ENCODE assay signal across 25 cellular contexts in genomic region chr18:22336406-22336805, GRCh38.
DNase-seq lines count a peak whose midpoint lies in the region; ATAC-seq, FAIRE-seq and TF ChIP-seq lines count a peak whose summit lies in the region.
"Had no signal": no experiment of that assay in that cellular context is flagged by ENCODE, and none has a peak within 500 bp of the region (broad histone marks: within the 10 kb centered on the region; RNA-seq: fewer than 3 reads in every experiment).

No MANE protein-coding gene starts in this region.

- CTCF ChIA-PET in K562 (lab: Yijun Ruan, JAX; ENCODE audit: low intra/inter-chr PET ratio), result no interaction called here
- CTCF ChIA-PET in endothelial cell of umbilical vein (lab: Charles Lee), result interaction anchor here (1.0 to 2.0 kb wide), 5 partner anchors 10 to 339 kb away, joined by 3 to 12 read pairs (median 4); no protein-coding TSS in a partner anchor

- no peak for TF ChIP-seq RAD21 in K562 (CRISPR knock-in tag; conservative IDR thresholded peaks at IDR 0.05 in 1 of 2, IDR thresholded peaks at IDR 0.05 in 1 of 2)

- POLR2A ChIA-PET in K562 (lab: Yijun Ruan, JAX), result interaction anchor here (0.7 kb wide), 1 partner anchor 221 kb away, joined by 3 read pairs; no protein-coding TSS in a partner anchor
- POLR2A ChIA-PET in endothelial cell of umbilical vein (lab: Charles Lee), result no interaction called here

- H3K9ac ChIP-seq in K562 (ENCODE audit: insufficient read depth in 1 of 2, low read depth in 2 of 2, low read length in 2 of 2) (no peak overlapping the region), endothelial cell of umbilical vein (replicated peaks; ENCODE audit: extremely low read depth, insufficient read depth, low read length) (no peak overlapping the region), mucosa of stomach (ENCODE audit: low read length) (peak overlapping the region; percentile 82), Karpas-422 (ENCODE audit: low read length) (no peak overlapping the region)
- H3K9ac ChIP-seq: KMS-11 had no signal

- DNase-seq in K562 (ENCODE audit: extremely low read depth in 1 of 4, low spot score in 3 of 4) (no peak), endothelial cell of umbilical vein (ENCODE audit: low read depth, low spot score) (no peak), upper lobe of right lung (no peak), kidney tubule cell (ENCODE audit: low spot score) (no peak), Karpas-422 (no peak), T1000 (lab: John Stamatoyannopoulos, UW) (no peak)
- DNase-seq: C1 segment of cervical spinal cord; Caco-2; CD4-positive, alpha-beta memory T cell; GOT3; HCEC 1CT; IMR-90; NCI-H1092 treated with DMSO at 0.1 percent for 48 hours; NCI-H1436; NCI-H187 treated with DMSO at 0.1 percent for 48 hours; NCI-H446; NCI-H524 treated with DMSO at 0.1 percent for 48 hours; NCI-H82; RPMI8226; SHP77 had no signal

- no peak overlapping the region for H3K4me2 ChIP-seq in K562 (ENCODE audit: insufficient read depth, low read length)
- no peak overlapping the region for H3K4me2 ChIP-seq in endothelial cell of umbilical vein (ENCODE audit: insufficient read depth, low read length)
- no peak overlapping the region for H3K4me2 ChIP-seq in Karpas-422 (ENCODE audit: low read depth, low read length, poor library complexity, severe bottlenecking)
- H3K4me2 ChIP-seq: A549, KMS-11, PC-9 had no signal

- no peaks in the 10 kb centered on the region for H3K9me2 ChIP-seq in Karpas-422 (replicated peaks; ENCODE audit: insufficient read depth, low read length)

- H3K4me3 ChIP-seq in K562 (no peak overlapping the region), endothelial cell of umbilical vein (replicated peaks in 1 of 3; ENCODE audit: insufficient read depth in 1 of 3, low read depth in 1 of 3, low read length in 3 of 3) (no peak overlapping the region), mucosa of stomach (ENCODE audit: low read length) (no peak overlapping the region), upper lobe of right lung (no peak overlapping the region), Karpas-422 (ENCODE audit: low read length) (no peak overlapping the region)
- H3K4me3 ChIP-seq: A549, PC-9 had no signal

- TF ChIP-seq POLR2A in K562 (conservative IDR thresholded peaks at IDR 0.05), result no peak
- no peak for TF ChIP-seq POLR2A in endothelial cell of umbilical vein (IDR thresholded peaks at IDR 0.05; ENCODE audit: low read depth, low read length)

- H4K20me1 ChIP-seq in K562 (replicated peaks; ENCODE audit: control insufficient read depth, insufficient read depth, low read length) (peaks cover 5% of the 10 kb centered on the region; the same call in 1 of the 2 replicates), endothelial cell of umbilical vein (replicated peaks; ENCODE audit: control insufficient read depth, extremely low read depth, insufficient read depth, low read length) (no peaks in the 10 kb centered on the region), Karpas-422 (ENCODE audit: insufficient read depth, low read depth, low read length) (0 out of 2 replicates have a peak, but pooled peaks cover 3% of the 10 kb centered on the region)

- H3K9me1 ChIP-seq in K562 (ENCODE audit: control insufficient read depth, insufficient read depth, low read length) (no peaks in the 10 kb centered on the region), endothelial cell of umbilical vein (replicated peaks; ENCODE audit: control insufficient read depth, extremely low read depth, insufficient read depth, low read length) (no peaks in the 10 kb centered on the region)

- dilution Hi-C loops in endothelial cell of umbilical vein (cut with MboI; ENCODE audit: extremely low pct_ligation_motif_present, low sequenced_read_pairs), result no loop called here

- H2AFZ ChIP-seq in K562 (ENCODE audit: low read depth, low read length) (no peak overlapping the region), endothelial cell of umbilical vein (ENCODE audit: low read depth, low read length) (peak overlapping the region; percentile 61), Karpas-422 (ENCODE audit: low read length) (no peak overlapping the region)
- H2AFZ ChIP-seq: PC-9 had no signal

- no peak for ATAC-seq in K562
- no peak for ATAC-seq in upper lobe of right lung
- ATAC-seq: A549 had no signal

- H3K4me1 ChIP-seq in K562 (replicated peaks in 1 of 2; ENCODE audit: control insufficient read depth in 2 of 2, insufficient read depth in 2 of 2, low read length in 2 of 2), result no peaks in the 10 kb centered on the region
- H3K4me1 ChIP-seq in endothelial cell of umbilical vein (ENCODE audit: control insufficient read depth, extremely low read depth, insufficient read depth, low read length), result peaks cover 10% of the 10 kb centered on the region
- peaks cover 20% of the 10 kb centered on the region for H3K4me1 ChIP-seq in mucosa of stomach (ENCODE audit: control insufficient read depth, insufficient read depth, low read length)
- H3K4me1 ChIP-seq in upper lobe of right lung, result peaks cover 14% of the 10 kb centered on the region
- no peaks in the 10 kb centered on the region for H3K4me1 ChIP-seq in Karpas-422 (ENCODE audit: low read length)
- H3K4me1 ChIP-seq: A549, Caco-2 had no signal

- peaks cover 2 to 20% of the 10 kb centered on the region in 2 experiments; a peak in 2 of 5 replicates for H3K27me3 ChIP-seq in K562 (ENCODE audit: control insufficient read depth in 2 of 2, insufficient read depth in 2 of 2, low read length in 2 of 2)
- H3K27me3 ChIP-seq in endothelial cell of umbilical vein (ENCODE audit: control insufficient read depth in 2 of 2, insufficient read depth in 2 of 2, low read length in 2 of 2), result no peaks in the 10 kb centered on the region
- no peaks in the 10 kb centered on the region for H3K27me3 ChIP-seq in mucosa of stomach (ENCODE audit: control insufficient read depth, insufficient read depth, low read length)
- no peaks in the 10 kb centered on the region for H3K27me3 ChIP-seq in upper lobe of right lung
- no peaks in the 10 kb centered on the region for H3K27me3 ChIP-seq in Karpas-422 (ENCODE audit: low read length)

- in situ Hi-C loops in K562 (cut with MboI), result no loop called here

- H3K36me3 ChIP-seq in K562 (ENCODE audit: control insufficient read depth, insufficient read depth, low read length), result no peaks in the 10 kb centered on the region
- H3K36me3 ChIP-seq in endothelial cell of umbilical vein (ENCODE audit: control insufficient read depth in 2 of 2, extremely low read depth in 1 of 2, insufficient read depth in 2 of 2, low read length in 2 of 2), result no peaks in the 10 kb centered on the region
- no peaks in the 10 kb centered on the region for H3K36me3 ChIP-seq in mucosa of stomach (ENCODE audit: control insufficient read depth, insufficient read depth, low read length)
- H3K36me3 ChIP-seq in upper lobe of right lung, result no peaks in the 10 kb centered on the region
- H3K36me3 ChIP-seq in Karpas-422 (ENCODE audit: insufficient read depth, low read length), result no peaks in the 10 kb centered on the region

- no peak overlapping the region for H3K27ac ChIP-seq in K562 (ENCODE audit: extremely low read depth, low read depth, low read length)
- H3K27ac ChIP-seq in endothelial cell of umbilical vein (ENCODE audit: insufficient read depth, low read depth, low read length), result no peak overlapping the region
- H3K27ac ChIP-seq in upper lobe of right lung, result peak overlapping the region; percentile 53
- no peak overlapping the region for H3K27ac ChIP-seq in Karpas-422 (ENCODE audit: low read length)
- H3K27ac ChIP-seq: A549, KMS-11, PC-9 had no signal

- TF ChIP-seq CTCF in K562 (IDR thresholded peaks at IDR 0.05 in 2 of 3, conservative IDR thresholded peaks at IDR 0.05 in 1 of 3; ENCODE audit: insufficient read depth in 2 of 3, low read depth in 1 of 3, low read length in 3 of 3), result no peak
- no peak for TF ChIP-seq CTCF in endothelial cell of umbilical vein (IDR thresholded peaks at IDR 0.05; ENCODE audit: extremely low read depth in 1 of 2, insufficient read depth in 1 of 2, low read depth in 1 of 2, low read length in 2 of 2)
- TF ChIP-seq CTCF in upper lobe of right lung (IDR thresholded peaks at IDR 0.05), result no peak

- no peaks in the 10 kb centered on the region for H3K9me3 ChIP-seq in K562 (replicated peaks; ENCODE audit: control insufficient read depth, insufficient read depth, low read depth, low read length)
- H3K9me3 ChIP-seq in endothelial cell of umbilical vein (replicated peaks; ENCODE audit: control insufficient read depth, insufficient read depth, low read length), result no peaks in the 10 kb centered on the region
- no peaks in the 10 kb centered on the region for H3K9me3 ChIP-seq in mucosa of stomach (ENCODE audit: control insufficient read depth, low read length)
- no peaks in the 10 kb centered on the region for H3K9me3 ChIP-seq in upper lobe of right lung
- no peaks in the 10 kb centered on the region for H3K9me3 ChIP-seq in Karpas-422 (ENCODE audit: low read length)
- H3K9me3 ChIP-seq: A549, Caco-2 had no signal

- BruUV-seq in K562 (replicated peaks; lab: Mats Ljungman, UMichigan) (no TSS peak), endothelial cell of umbilical vein (replicated peaks; lab: Mats Ljungman, UMichigan) (no TSS peak)

- FAIRE-seq in K562 (lab: Jason Lieb, UNC) (no peak), endothelial cell of umbilical vein (lab: Jason Lieb, UNC) (no peak)
- FAIRE-seq: A549, G401.6 had no signal

- no peak for TF ChIP-seq EP300 in K562 (IDR thresholded peaks at IDR 0.05; ENCODE audit: low read length)

- 3% methylated on average over 4 of the region's 4 CpGs for WGBS in K562 (ENCODE audit: insufficient coverage, low coverage, missing lambda C conversion rate)

- H3K79me2 ChIP-seq in K562 (ENCODE audit: control insufficient read depth, insufficient read depth, low read length) (no peaks in the 10 kb centered on the region), endothelial cell of umbilical vein (ENCODE audit: control insufficient read depth, insufficient read depth, low read length) (no peaks in the 10 kb centered on the region), Karpas-422 (ENCODE audit: low read length) (no peaks in the 10 kb centered on the region)

- intact Hi-C loops in K562 (cut with micrococcal nuclease) (no loop called here), endothelial cell of umbilical vein (cut with micrococcal nuclease) (loop anchor here (10.0 kb wide), 1 partner anchor 368 kb away; no protein-coding TSS in a partner anchor), upper lobe of right lung (cut with DNase I) (no loop called here)

TF ChIP-seq in K562, 482 proteins besides CTCF, POLR2A, EP300 and RAD21 (continues in another document):
- no peak for TF ChIP-seq HEY1 (CRISPR knock-in tag; IDR thresholded peaks at IDR 0.05; ENCODE audit: borderline replicate concordance)

TF ChIP-seq in endothelial cell of umbilical vein, 7 proteins besides CTCF, POLR2A, EP300 and RAD21:
- TF ChIP-seq JUN (IDR thresholded peaks at IDR 0.05; ENCODE audit: borderline replicate concordance, insufficient read depth, insufficient read length, low read depth) (no peak), POLR2AphosphoS5 (IDR thresholded peaks at IDR 0.05; ENCODE audit: insufficient read depth, low read depth, low read length) (no peak), FOS (IDR thresholded peaks at IDR 0.05; ENCODE audit: borderline replicate concordance, insufficient read depth, low read length) (no peak)
